In the genomic region with DNA sequence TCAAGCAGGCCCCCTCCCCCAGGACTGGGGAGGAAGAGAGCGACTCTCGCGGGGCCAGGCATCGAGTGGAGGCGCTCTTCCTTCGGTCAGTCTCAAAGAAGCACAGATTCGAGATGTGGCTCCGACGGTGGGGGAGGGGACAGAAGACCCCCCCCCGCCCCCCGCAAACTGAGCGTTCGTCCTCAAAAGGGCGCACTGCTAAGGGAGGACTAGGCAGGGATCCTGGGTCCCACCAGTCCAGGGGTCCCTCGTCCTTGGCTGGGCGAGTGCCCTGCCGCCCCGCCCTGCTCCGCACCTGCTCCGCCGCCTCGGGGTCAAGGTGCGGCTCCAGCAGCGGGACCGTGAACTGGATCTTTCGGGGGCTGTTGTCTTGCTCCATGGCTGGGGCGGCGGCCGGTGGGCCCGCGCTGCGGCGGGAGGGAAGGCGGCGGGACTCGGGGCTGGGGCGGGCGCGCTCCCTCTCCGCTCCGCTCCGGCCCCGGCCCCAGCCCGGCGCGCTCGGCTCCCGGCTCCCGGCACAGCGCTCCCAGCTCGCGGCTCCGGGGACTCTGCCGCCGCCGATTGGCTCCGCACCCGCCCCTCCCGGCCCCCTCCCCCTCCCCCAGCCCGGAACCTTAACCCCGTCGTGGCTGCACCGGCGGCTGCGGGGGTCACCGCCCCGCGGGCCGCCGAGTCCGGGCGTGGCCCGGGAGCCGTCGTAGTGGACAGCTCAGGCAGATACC, we compare ENCODE assay signal across 9 cellular contexts. TPM values are rescaled to one million over a fixed set of nuclear protein-coding genes. Genes with fewer than 3 reads are reported as not detected.
DNase-seq lines count a peak whose midpoint lies in the region; ATAC-seq lines count a peak whose summit lies in the region.
"Had no signal": no experiment of that assay in that cellular context is flagged by ENCODE, and none has a peak within 500 bp of the region (broad histone marks: within the 10 kb centered on the region; RNA-seq: fewer than 3 reads in every experiment).

A gene with protein sequence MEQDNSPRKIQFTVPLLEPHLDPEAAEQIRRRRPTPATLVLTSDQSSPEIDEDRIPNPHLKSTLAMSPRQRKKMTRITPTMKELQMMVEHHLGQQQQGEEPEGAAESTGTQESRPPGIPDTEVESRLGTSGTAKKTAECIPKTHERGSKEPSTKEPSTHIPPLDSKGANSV (minus strand): TSS at position 550 of the 722 bp plus-strand sequence. CDS start 171 bp downstream, at position 379.

- DNase-seq in activated T-cell treated with anti-CD3 and anti-CD28 coated beads, Interleukin-2, amount 50 U/mL, for 24 hours: no peak
- DNase-seq in activated T-cell treated with anti-CD3 and anti-CD28 coated beads for 4 hours (no peak), UCSD-AML1 (lab: John Stamatoyannopoulos, UW; ENCODE audit: unreplicated experiment) (no peak), RPMI8226 (no peak)
- no peak for DNase-seq in effector memory CD8-positive, alpha-beta T cell
- no peak for DNase-seq in stimulated activated CD4-positive, alpha-beta T cell treated with anti-CD3 and anti-CD28 coated beads, Interleukin-4, amount 100 ng/mL, for 4 hours

- 2% methylated on average over 75 of the region's 75 CpGs for WGBS in urinary bladder

- ATAC-seq in effector memory CD8-positive, alpha-beta T cell (replicated peaks): no peak

- H3K4me1 Mint-ChIP-seq in activated T-cell treated with anti-CD3 and anti-CD28 coated beads, Interleukin-2, amount 50 U/mL, for 24 hours (ENCODE audit: low read depth): peaks cover 7% of the 10 kb centered on the region
- H3K4me1 Mint-ChIP-seq in effector memory CD8-positive, alpha-beta T cell (ENCODE audit: low read depth in 2 of 2): peaks cover 3 to 7% of the 10 kb centered on the region in 2 donors

- H3K4me3 ChIP-seq in mucosa of rectum (ENCODE audit: low read length in 2 of 2) (peak within 1 kb of the TSS; percentile 44 to 49), urinary bladder (ENCODE audit: low read depth, low read length) (peak within 1 kb of the TSS; percentile 47)

- H3K27me3 ChIP-seq in mucosa of rectum (ENCODE audit: control insufficient read depth in 2 of 2, insufficient read depth in 2 of 2, low read length in 2 of 2): peaks cover 26 to 29% of the 10 kb centered on the region in 2 donors

- H3K4me1 ChIP-seq in mucosa of rectum (ENCODE audit: control insufficient read depth in 2 of 2, insufficient read depth in 2 of 2, low read length in 2 of 2) (peaks cover 0 to 4% of the 10 kb centered on the region in 2 donors), urinary bladder (ENCODE audit: insufficient read depth) (no peaks in the 10 kb centered on the region)

- H3K9ac ChIP-seq in mucosa of rectum (ENCODE audit: low read depth in 1 of 2, low read length in 2 of 2): peak within 1 kb of the TSS in 1 of 2 donors; percentile 21

- H3K36me3 ChIP-seq in mucosa of rectum (ENCODE audit: control insufficient read depth in 2 of 2, insufficient read depth in 2 of 2, low read length in 2 of 2) (no peaks in the 10 kb centered on the region), urinary bladder (ENCODE audit: insufficient read depth) (no peaks in the 10 kb centered on the region)

- no peak within 1 kb of the TSS for H3K27ac ChIP-seq in mucosa of rectum (ENCODE audit: low read depth in 2 of 2, low read length in 2 of 2)
- H3K27ac ChIP-seq in urinary bladder (ENCODE audit: low read depth): no peak within 1 kb of the TSS

- H3K27me3 Mint-ChIP-seq in activated T-cell treated with anti-CD3 and anti-CD28 coated beads, Interleukin-2, amount 50 U/mL, for 24 hours: peaks cover 75% of the 10 kb centered on the region
- peaks cover 70 to 95% of the 10 kb centered on the region in 2 donors for H3K27me3 Mint-ChIP-seq in effector memory CD8-positive, alpha-beta T cell

- H3K9me3 ChIP-seq in mucosa of rectum (ENCODE audit: control insufficient read depth in 2 of 2, low read length in 2 of 2): no peaks in the 10 kb centered on the region

- no peak within 1 kb of the TSS for H3K27ac Mint-ChIP-seq in activated T-cell treated with anti-CD3 and anti-CD28 coated beads, Interleukin-2, amount 50 U/mL, for 24 hours
- H3K27ac Mint-ChIP-seq in effector memory CD8-positive, alpha-beta T cell: no peak within 1 kb of the TSS

- no peaks in the 10 kb centered on the region for H3K36me3 Mint-ChIP-seq in activated T-cell treated with anti-CD3 and anti-CD28 coated beads, Interleukin-2, amount 50 U/mL, for 24 hours (ENCODE audit: low read depth)
- H3K36me3 Mint-ChIP-seq in effector memory CD8-positive, alpha-beta T cell (ENCODE audit: insufficient read depth): no peaks in the 10 kb centered on the region

- H3K4me3 Mint-ChIP-seq in activated T-cell treated with anti-CD3 and anti-CD28 coated beads, Interleukin-2, amount 50 U/mL, for 24 hours: peak within 1 kb of the TSS; percentile 52
- peak within 1 kb of the TSS; percentile 6 to 23 for H3K4me3 Mint-ChIP-seq in effector memory CD8-positive, alpha-beta T cell

- no peaks in the 10 kb centered on the region for H3K9me3 Mint-ChIP-seq in activated T-cell treated with anti-CD3 and anti-CD28 coated beads, Interleukin-2, amount 50 U/mL, for 24 hours
- H3K9me3 Mint-ChIP-seq in effector memory CD8-positive, alpha-beta T cell: no peaks in the 10 kb centered on the region

RNA-seq across cellular contexts. Expression of the gene that starts here (rescaled TPM):
- 1.6 TPM for total RNA-seq in urinary bladder
- polyA plus RNA-seq in urinary bladder: 2.5 TPM
- total RNA-seq: pulmonary artery endothelial cell had no signal
